In genomic region chr16:79261461-79261860, GRCh38 we compare ENCODE assay signal across 8 cellular contexts.
A peak's percentile ranks its signal among the peaks of the same experiment; 100 is the strongest.
DNase-seq lines count a peak whose midpoint lies in the region; ATAC-seq and TF ChIP-seq lines count a peak whose summit lies in the region.

No MANE protein-coding gene starts in this region.

- TF ChIP-seq EP300 in sigmoid colon (IDR thresholded peaks at IDR 0.05) = no peak

- TF ChIP-seq POLR2A in sigmoid colon (IDR thresholded peaks at IDR 0.05) = no peak

- H3K9me3 Mint-ChIP-seq in Caco-2 (ENCODE audit: unreplicated experiment) = no peaks in the 10 kb centered on the region
- peaks cover 14% of the 10 kb centered on the region for H3K9me3 Mint-ChIP-seq in activated CD4-positive, alpha-beta T cell treated with anti-CD3 and anti-CD28 coated beads, Interleukin-2, amount 10 ng/mL, durations not matched to agents 24 days and 14 days

- H3K4me3 Mint-ChIP-seq in Caco-2 (ENCODE audit: unreplicated experiment) = no peak overlapping the region
- no peak overlapping the region for H3K4me3 Mint-ChIP-seq in activated CD4-positive, alpha-beta T cell treated with anti-CD3 and anti-CD28 coated beads, Interleukin-2, amount 10 ng/mL, durations not matched to agents 24 days and 14 days

- DNase-seq in Caco-2 = peak; percentile 45 to 48
- DNase-seq in HK-2 (ENCODE audit: unreplicated experiment) = peak; percentile 62
- peak; percentile 80 for DNase-seq in activated CD4-positive, alpha-beta T cell treated with anti-CD3 and anti-CD28 coated beads, Interleukin-2, amount 10 ng/mL, durations not matched to agents 24 days and 14 days
- DNase-seq in left ventricle myocardium superior = peak; percentile 72
- DNase-seq in stimulated activated CD4-positive, alpha-beta T cell treated with anti-CD3 and anti-CD28 coated beads, Interleukin-1b, Interleukin-23, amount 100 ng/mL, for 48 hours = peak; percentile 66
- no peak for DNase-seq in globus pallidus (ENCODE audit: low spot score)
- DNase-seq in sigmoid colon = no peak

- POLR2A ChIA-PET in Caco-2 (lab: Charles Lee) = no interaction called here

- H3K4me3 ChIP-seq in Caco-2 (ENCODE audit: low read depth, low read length) (no peak overlapping the region), sigmoid colon (no peak overlapping the region)

- TF ChIP-seq CTCF in Caco-2 (IDR thresholded peaks at IDR 0.05; ENCODE audit: insufficient read depth in 1 of 2, low read depth in 1 of 2, low read length in 1 of 2, severe bottlenecking in 1 of 2, unreplicated experiment in 1 of 2) = peak; percentile 45 to 56
- TF ChIP-seq CTCF in sigmoid colon (IDR thresholded peaks at IDR 0.05) = no peak

- ATAC-seq in left ventricle myocardium superior (peak; percentile 72), HG02970 (IDR thresholded peaks at IDR 0.05; ENCODE audit: low FRiP score, unreplicated experiment) (no peak)

- no peak overlapping the region for H3K27ac ChIP-seq in sigmoid colon

- H3K36me3 Mint-ChIP-seq in Caco-2 (ENCODE audit: insufficient read depth, unreplicated experiment) = no peaks in the 10 kb centered on the region
- no peaks in the 10 kb centered on the region for H3K36me3 Mint-ChIP-seq in activated CD4-positive, alpha-beta T cell treated with anti-CD3 and anti-CD28 coated beads, Interleukin-2, amount 10 ng/mL, durations not matched to agents 24 days and 14 days (ENCODE audit: low read depth)

- no peaks in the 10 kb centered on the region for H3K36me3 ChIP-seq in Caco-2 (ENCODE audit: control insufficient read depth, insufficient read depth, low read length)
- H3K36me3 ChIP-seq in sigmoid colon = no peaks in the 10 kb centered on the region

- no TSS peak for BruUV-seq in Caco-2 (replicated peaks; lab: Mats Ljungman, UMichigan)

- H3K27me3 Mint-ChIP-seq in Caco-2 (ENCODE audit: insufficient read depth, unreplicated experiment) = peaks cover 5% of the 10 kb centered on the region
- H3K27me3 Mint-ChIP-seq in activated CD4-positive, alpha-beta T cell treated with anti-CD3 and anti-CD28 coated beads, Interleukin-2, amount 10 ng/mL, durations not matched to agents 24 days and 14 days = peaks cover 9% of the 10 kb centered on the region

- CTCF ChIA-PET in Caco-2 (lab: Charles Lee) = no interaction called here

- H3K27me3 ChIP-seq in Caco-2 (replicated peaks; ENCODE audit: control insufficient read depth, insufficient read depth, low read length) = no peaks in the 10 kb centered on the region
- no peaks in the 10 kb centered on the region for H3K27me3 ChIP-seq in sigmoid colon

- H3K4me1 ChIP-seq in Caco-2 = no peaks in the 10 kb centered on the region
- no peaks in the 10 kb centered on the region for H3K4me1 ChIP-seq in sigmoid colon

- 16 to 44% methylated on average over 5 of the region's 5 CpGs for WGBS in sigmoid colon, 2 donors

- intact Hi-C loops in Caco-2 (cut with micrococcal nuclease; ENCODE audit: unreplicated experiment) = no loop called here
- intact Hi-C loops in activated CD4-positive, alpha-beta T cell treated with anti-CD3 and anti-CD28 coated beads, Interleukin-2, amount 10 ng/mL, durations not matched to agents 24 days and 14 days (cut with micrococcal nuclease) = no loop called here
- intact Hi-C loops in left ventricle myocardium superior (cut with micrococcal nuclease) = no loop called here
- intact Hi-C loops in sigmoid colon (cut with DNase I) = no loop called here

- no peaks in the 10 kb centered on the region for H3K4me1 Mint-ChIP-seq in Caco-2 (ENCODE audit: low read depth, unreplicated experiment)
- H3K4me1 Mint-ChIP-seq in activated CD4-positive, alpha-beta T cell treated with anti-CD3 and anti-CD28 coated beads, Interleukin-2, amount 10 ng/mL, durations not matched to agents 24 days and 14 days = peaks cover 30% of the 10 kb centered on the region

- H3K9me3 ChIP-seq in Caco-2 (no peaks in the 10 kb centered on the region), sigmoid colon (no peaks in the 10 kb centered on the region)

- H3K27ac Mint-ChIP-seq in Caco-2 (ENCODE audit: unreplicated experiment) = no peak overlapping the region
- H3K27ac Mint-ChIP-seq in activated CD4-positive, alpha-beta T cell treated with anti-CD3 and anti-CD28 coated beads, Interleukin-2, amount 10 ng/mL, durations not matched to agents 24 days and 14 days = no peak overlapping the region

Comparison
In these comparisons a context has a peak if more than half of its experiments do, and no peak if none do; other contexts are left out.
1. DNase-seq: peak in Caco-2 (2 of 2), HK-2 (single experiment), activated CD4-positive, alpha-beta T cell treated with anti-CD3 and anti-CD28 coated beads, Interleukin-2, amount 10 ng/mL, durations not matched to agents 24 days and 14 days (single experiment), left ventricle myocardium superior (single experiment) and stimulated activated CD4-positive, alpha-beta T cell treated with anti-CD3 and anti-CD28 coated beads, Interleukin-1b, Interleukin-23, amount 100 ng/mL, for 48 hours (single experiment); none in globus pallidus (single experiment) and sigmoid colon (single experiment).
2. CTCF ChIP-seq: peak in Caco-2 (2 of 2); none in sigmoid colon (0 of 4).